Comparison of ENCODE assay signal across 15 cellular contexts in the genomic region with DNA sequence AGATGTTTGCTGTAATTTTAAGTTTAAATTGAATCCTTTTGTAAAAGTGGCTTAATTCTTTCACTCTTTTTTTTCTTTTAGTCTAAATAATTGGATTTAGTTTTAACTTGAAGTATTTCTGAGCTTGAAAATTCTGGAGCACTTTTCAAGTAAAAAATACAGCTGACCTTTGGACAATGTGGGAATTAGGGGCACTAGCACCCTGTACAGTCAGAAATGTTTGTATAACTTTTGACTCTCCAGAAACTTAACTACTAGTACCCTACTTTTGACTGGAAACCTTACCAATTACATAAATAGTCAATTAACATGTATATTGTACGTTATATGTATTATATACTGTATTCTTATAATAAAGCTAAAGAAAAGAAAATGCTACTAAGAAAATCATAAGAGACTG. TPM values are rescaled to one million over a fixed set of nuclear protein-coding genes. Genes with fewer than 3 reads are reported as not detected.
DNase-seq lines count a peak whose midpoint lies in the region; ATAC-seq and TF ChIP-seq lines count a peak whose summit lies in the region.
"Had no signal": no experiment of that assay in that cellular context is flagged by ENCODE, and none has a peak within 500 bp of the region (broad histone marks: within the 10 kb centered on the region; RNA-seq: fewer than 3 reads in every experiment).

No MANE protein-coding gene starts in this region.

- no peak overlapping the region for H3K4me3 Mint-ChIP-seq in activated T-cell treated with anti-CD3 and anti-CD28 coated beads, Interleukin-2, amount 50 U/mL, for 72 hours
- no peak overlapping the region for H3K4me3 Mint-ChIP-seq in activated T-cell treated with anti-CD3 and anti-CD28 coated beads, Interleukin-2, amount 50 U/mL, for 4 hours

- peaks cover 95% of the 10 kb centered on the region for H4K20me1 ChIP-seq in hepatocyte (ENCODE audit: insufficient read depth, poor library complexity, severe bottlenecking)

- no peaks in the 10 kb centered on the region for H3K9me3 Mint-ChIP-seq in activated T-cell treated with anti-CD3 and anti-CD28 coated beads, Interleukin-2, amount 50 U/mL, for 72 hours
- no peaks in the 10 kb centered on the region for H3K9me3 Mint-ChIP-seq in activated T-cell treated with anti-CD3 and anti-CD28 coated beads, Interleukin-2, amount 50 U/mL, for 4 hours
- H3K9me3 Mint-ChIP-seq: HFFc6 had no signal

- H3K36me3 Mint-ChIP-seq in activated T-cell treated with anti-CD3 and anti-CD28 coated beads, Interleukin-2, amount 50 U/mL, for 72 hours (ENCODE audit: insufficient read depth in 2 of 2) = peaks cover 0 to 3% of the 10 kb centered on the region in 2 donors
- H3K36me3 Mint-ChIP-seq in activated T-cell treated with anti-CD3 and anti-CD28 coated beads, Interleukin-2, amount 50 U/mL, for 4 hours (ENCODE audit: insufficient read depth) = no peaks in the 10 kb centered on the region

- no peaks in the 10 kb centered on the region for H3K27me3 Mint-ChIP-seq in activated T-cell treated with anti-CD3 and anti-CD28 coated beads, Interleukin-2, amount 50 U/mL, for 72 hours (ENCODE audit: low read depth)
- H3K27me3 Mint-ChIP-seq in activated T-cell treated with anti-CD3 and anti-CD28 coated beads, Interleukin-2, amount 50 U/mL, for 4 hours (ENCODE audit: low read depth) = no peaks in the 10 kb centered on the region

- no peak for DNase-seq in activated T-cell treated with anti-CD3 and anti-CD28 coated beads, Interleukin-2, amount 50 U/mL, for 72 hours
- no peak for DNase-seq in activated T-cell treated with anti-CD3 and anti-CD28 coated beads, Interleukin-2, amount 50 U/mL, for 4 hours
- no peak for DNase-seq in RWPE2 (ENCODE audit: low spot score)
- DNase-seq in hepatocyte (ENCODE audit: low spot score) = no peak
- DNase-seq in NAMALWA (ENCODE audit: low spot score) = no peak
- no peak for DNase-seq in DMS79 (lab: John Stamatoyannopoulos, UW)
- DNase-seq: 8988T, COR-L47, NCI-H1417 treated with DMSO at 0.1 percent for 48 hours, NCI-H2029, SIG-M5 had no signal

- H3K36me3 ChIP-seq in RWPE2 (ENCODE audit: low read depth) (peaks cover 15% of the 10 kb centered on the region; the same call in 1 of the 2 replicates), hepatocyte (replicated peaks; ENCODE audit: insufficient read depth, low read depth) (no peaks in the 10 kb centered on the region), skeletal muscle satellite cell (ENCODE audit: insufficient read depth, low read length) (no peaks in the 10 kb centered on the region)

- H3K9me3 ChIP-seq in RWPE2 (ENCODE audit: severe bottlenecking) = no peaks in the 10 kb centered on the region
- no peaks in the 10 kb centered on the region for H3K9me3 ChIP-seq in hepatocyte (ENCODE audit: low read depth)
- H3K9me3 ChIP-seq in skeletal muscle satellite cell (replicated peaks; ENCODE audit: low read length) = no peaks in the 10 kb centered on the region

- 82% methylated on average over 1 of the region's 1 CpG for WGBS in hepatocyte (ENCODE audit: low lambda C conversion rate, missing lambda C conversion rate)

- H2AFZ ChIP-seq in hepatocyte = no peak overlapping the region

- H3K9me2 ChIP-seq in hepatocyte (replicated peaks; ENCODE audit: insufficient read depth) = no peaks in the 10 kb centered on the region

- no peak overlapping the region for H3K4me3 ChIP-seq in RWPE2 (ENCODE audit: severe bottlenecking)
- no peak overlapping the region for H3K4me3 ChIP-seq in hepatocyte
- H3K4me3 ChIP-seq in skeletal muscle satellite cell (ENCODE audit: low read length) = no peak overlapping the region

- peaks cover 59% of the 10 kb centered on the region for H3K4me1 Mint-ChIP-seq in activated T-cell treated with anti-CD3 and anti-CD28 coated beads, Interleukin-2, amount 50 U/mL, for 72 hours (ENCODE audit: low read depth)
- peaks cover 53% of the 10 kb centered on the region for H3K4me1 Mint-ChIP-seq in activated T-cell treated with anti-CD3 and anti-CD28 coated beads, Interleukin-2, amount 50 U/mL, for 4 hours (ENCODE audit: low read depth)

- TF ChIP-seq CTCF in RWPE2 (IDR thresholded peaks at IDR 0.05; ENCODE audit: poor library complexity, severe bottlenecking) (no peak), hepatocyte (IDR thresholded peaks at IDR 0.05; ENCODE audit: poor library complexity) (no peak)

- H3K9ac ChIP-seq in skeletal muscle satellite cell (ENCODE audit: low read depth, low read length) = no peak overlapping the region

- peaks cover 100% of the 10 kb centered on the region for H3K79me2 ChIP-seq in hepatocyte

- H3K27ac Mint-ChIP-seq in activated T-cell treated with anti-CD3 and anti-CD28 coated beads, Interleukin-2, amount 50 U/mL, for 72 hours = peak overlapping the region; percentile 78

- H3K27ac ChIP-seq in RWPE2 (ENCODE audit: poor library complexity, severe bottlenecking) (peak overlapping the region; percentile 4), hepatocyte (no peak overlapping the region)
- H3K27ac ChIP-seq: C4-2B had no signal

- H3K27me3 ChIP-seq in RWPE2 (ENCODE audit: insufficient read depth, poor library complexity, severe bottlenecking) (no peaks in the 10 kb centered on the region), hepatocyte (no peaks in the 10 kb centered on the region), skeletal muscle satellite cell (ENCODE audit: control insufficient read depth, insufficient read depth, low read length) (no peaks in the 10 kb centered on the region)

- H3K4me2 ChIP-seq in hepatocyte (peak overlapping the region; percentile 16), skeletal muscle satellite cell (ENCODE audit: low read length) (peak overlapping the region; percentile 40)

- ATAC-seq in activated T-cell treated with anti-CD3 and anti-CD28 coated beads, Interleukin-2, amount 50 U/mL, for 72 hours (replicated peaks in 1 of 2) = no peak
- ATAC-seq in activated T-cell treated with anti-CD3 and anti-CD28 coated beads, Interleukin-2, amount 50 U/mL, for 4 hours = no peak
- no peak for ATAC-seq in RWPE2 (ENCODE audit: low read depth)
- no peak for ATAC-seq in activated CD4-positive, CD25-positive, alpha-beta regulatory T cell treated with anti-CD3 and anti-CD28 coated beads, Interleukin-2, amount 50 U/mL, for 24 hours

- H3K4me1 ChIP-seq in RWPE2 (ENCODE audit: insufficient read depth, poor library complexity, severe bottlenecking) (peaks cover 52% of the 10 kb centered on the region), hepatocyte (ENCODE audit: insufficient read depth) (peaks cover 35% of the 10 kb centered on the region), skeletal muscle satellite cell (ENCODE audit: control insufficient read depth, insufficient read depth, low read length) (peaks cover 51% of the 10 kb centered on the region)

RNA-seq across cellular contexts. Expression of gene KTN1, which starts 7.8 kb away (rescaled TPM):
- 100 to 1,000 TPM; 144 TPM for total RNA-seq in activated T-cell treated with anti-CD3 and anti-CD28 coated beads, Interleukin-2, amount 50 U/mL, for 72 hours
- total RNA-seq in activated T-cell treated with anti-CD3 and anti-CD28 coated beads, Interleukin-2, amount 50 U/mL, for 4 hours = 100 to 1,000 TPM in 2 of 3 donors, 10 to 100 TPM in 1; 94.1 to 112 (median 103) TPM
- total RNA-seq in hepatocyte = 131 and 150 TPM in 2 replicates
- 164 and 209 TPM in 2 replicates for polyA plus RNA-seq in hepatocyte
- total RNA-seq in skeletal muscle satellite cell (2012; rRNA removed) = 102 and 134 TPM in 2 replicates
